15 cellular contexts compared by ENCODE assay signal in genomic region chr13:110373617-110374016, GRCh38.
"Had no signal": no experiment of that assay in that cellular context is flagged by ENCODE, and none has a peak within 500 bp of the region (broad histone marks: within the 10 kb centered on the region; RNA-seq: fewer than 3 reads in every experiment).

No MANE protein-coding gene starts in this region.

- H3K4me3 ChIP-seq: adrenal gland, colonic mucosa, gastrocnemius medialis, heart left ventricle had no signal

- H3K27me3 ChIP-seq: adrenal gland, colonic mucosa, gastrocnemius medialis, heart left ventricle had no signal

- H3K36me3 ChIP-seq: adrenal gland, colonic mucosa, gastrocnemius medialis, neutrophil had no signal

- H3K9me3 ChIP-seq: adrenal gland, colonic mucosa, gastrocnemius medialis, heart left ventricle, neutrophil had no signal

- ATAC-seq: activated T-cell treated with anti-CD3 and anti-CD28 coated beads, Interleukin-2, amount 50 U/mL, for 72 hours; gastrocnemius medialis; heart left ventricle; natural killer cell; stimulated activated naive B cell treated with anti-CD40 and anti-IgM and Interleukin-4, amounts not matched to agents 10 μg/mL and 1 μg/mL and 100 μg/mL, for 72 hours had no signal

- H3K27ac ChIP-seq: colonic mucosa, neutrophil, parathyroid adenoma had no signal

- DNase-seq: activated CD4-positive, alpha-beta T cell treated with anti-CD3 and anti-CD28 coated beads, Interleukin-2, amount 50 U/mL, for 1 hour; activated CD4-positive, CD25-positive, alpha-beta regulatory T cell treated with anti-CD3 and anti-CD28 coated beads, Interleukin-2, amount 50 U/mL, for 72 hours; activated gamma-delta T cell; activated T-cell treated with anti-CD3 and anti-CD28 coated beads, Interleukin-2, amount 50 U/mL, for 72 hours; adrenal gland; central memory CD4-positive, alpha-beta T cell; colonic mucosa; gastrocnemius medialis; heart left ventricle; mesendoderm; natural killer cell; stimulated activated naive B cell treated with anti-CD40 and anti-IgM and Interleukin-4, amounts not matched to agents 10 μg/mL and 1 μg/mL and 100 μg/mL, for 72 hours; trophoblast cell had no signal

- H3K9ac ChIP-seq: parathyroid adenoma had no signal

- H3K4me1 ChIP-seq: colonic mucosa, parathyroid adenoma had no signal
